ENCODE assay signal across 1 cellular context in genomic region chr22:41435560-41435959, GRCh38.
TF ChIP-seq lines count a peak whose summit lies in the region.

No MANE protein-coding gene starts in this region.

TF ChIP-seq in endothelial cell of umbilical vein, 7 proteins besides CTCF, POLR2A, EP300 and RAD21:
- TF ChIP-seq EZH2 (IDR thresholded peaks at IDR 0.05; ENCODE audit: borderline replicate concordance, low read depth, low read length, severe bottlenecking) = no peak
- TF ChIP-seq MAX (IDR thresholded peaks at IDR 0.05; ENCODE audit: insufficient read depth, insufficient read length) = no peak
- TF ChIP-seq JUN (IDR thresholded peaks at IDR 0.05; ENCODE audit: borderline replicate concordance, insufficient read depth, insufficient read length, low read depth) = no peak
- no peak for TF ChIP-seq POLR2AphosphoS5 (IDR thresholded peaks at IDR 0.05; ENCODE audit: insufficient read depth, low read depth, low read length)
- no peak for TF ChIP-seq MYC (IDR thresholded peaks at IDR 0.05; ENCODE audit: low read depth, low read length)
- TF ChIP-seq FOS (IDR thresholded peaks at IDR 0.05; ENCODE audit: borderline replicate concordance, insufficient read depth, low read length) = no peak
- no peak for TF ChIP-seq GATA2 (IDR thresholded peaks at IDR 0.05; ENCODE audit: insufficient read depth, insufficient read length, low read depth, low read length)
TF ChIP-seq in endothelial cell of umbilical vein: peak in this region for 0.
